In the genomic region with DNA sequence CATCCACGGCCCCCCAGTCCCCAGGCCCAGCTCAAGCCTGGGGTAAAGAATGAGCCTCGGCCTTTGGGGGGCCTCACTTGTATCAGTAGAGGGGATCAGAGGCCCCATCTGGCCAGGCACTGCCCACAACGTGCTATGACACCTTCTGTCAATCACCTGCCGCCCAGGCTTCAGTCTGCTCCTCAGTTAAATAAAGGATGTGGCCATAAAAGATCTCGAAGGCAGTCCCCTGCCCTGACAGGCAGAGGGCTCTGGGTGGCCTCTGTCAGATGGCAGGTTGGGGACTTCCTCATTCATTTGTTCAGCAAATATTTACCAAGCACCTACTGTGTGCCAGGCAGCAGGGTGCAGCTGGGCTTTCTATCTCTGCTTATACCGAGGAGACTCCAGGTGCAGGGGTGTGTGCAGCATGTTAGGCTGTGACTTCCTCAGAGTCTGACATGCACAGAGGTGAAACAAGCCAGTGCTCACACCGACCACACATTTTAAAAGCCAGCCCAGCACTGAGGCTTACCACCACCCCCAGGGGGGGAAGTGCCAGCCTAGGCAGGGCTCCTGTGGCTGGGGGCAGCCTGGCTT, we compare ENCODE assay signal across 13 cellular contexts.
DNase-seq lines count a peak whose midpoint lies in the region; ATAC-seq and TF ChIP-seq lines count a peak whose summit lies in the region.
"Had no signal": no experiment of that assay in that cellular context is flagged by ENCODE, and none has a peak within 500 bp of the region (broad histone marks: within the 10 kb centered on the region; RNA-seq: fewer than 3 reads in every experiment).

No MANE protein-coding gene starts in this region.

- H2BK120ac ChIP-seq in trophoblast cell (ENCODE audit: insufficient read depth, low read length, poor library complexity), result no peak overlapping the region

- H3K27ac Mint-ChIP-seq in central memory CD8-positive, alpha-beta T cell (ENCODE audit: low read depth), result no peak overlapping the region
- no peak overlapping the region for H3K27ac Mint-ChIP-seq in osteocyte (ENCODE audit: unreplicated experiment)
- H3K27ac Mint-ChIP-seq in activated T-helper 2 cell treated with anti-CD3 and anti-CD28 coated beads, Interferon-gamma antibody, Interleukin-2, Interleukin-4, amounts not matched to agents 10 μg/mL and 5 μg/mL and 100 μg/mL, durations not matched to agents 14 hours and 24 hours and 36 hours, result no peak overlapping the region
- H3K27ac Mint-ChIP-seq: CD14-positive monocyte had no signal

- H2AK5ac ChIP-seq in trophoblast cell (ENCODE audit: low read length), result no peak overlapping the region

- intact Hi-C loops in activated T-helper 2 cell treated with anti-CD3 and anti-CD28 coated beads, Interferon-gamma antibody, Interleukin-2, Interleukin-4, amounts not matched to agents 10 μg/mL and 5 μg/mL and 100 μg/mL, durations not matched to agents 14 hours and 24 hours and 36 hours (cut with micrococcal nuclease), result no loop called here

- no peak overlapping the region for H4K8ac ChIP-seq in trophoblast cell (ENCODE audit: low read depth, low read length)

- H2BK12ac ChIP-seq in trophoblast cell (ENCODE audit: low read length), result no peak overlapping the region

- H4K12ac ChIP-seq in trophoblast cell (ENCODE audit: low read depth, low read length), result no peak overlapping the region

- ATAC-seq in central memory CD8-positive, alpha-beta T cell (replicated peaks; ENCODE audit: extremely low read depth, poor library complexity, severe bottlenecking), result peak; percentile 19
- ATAC-seq in HG02973 (IDR thresholded peaks at IDR 0.05; ENCODE audit: unreplicated experiment), result no peak

- no peaks in the 10 kb centered on the region for H3K79me2 ChIP-seq in Karpas-422 (ENCODE audit: low read length)
- H3K79me2 ChIP-seq in trophoblast cell (ENCODE audit: control insufficient read depth, insufficient read depth, low read length, poor library complexity), result no peaks in the 10 kb centered on the region

- H3K9me2 ChIP-seq in Karpas-422 (replicated peaks; ENCODE audit: insufficient read depth, low read length), result no peaks in the 10 kb centered on the region

- H3K36me3 ChIP-seq in BLaER1 treated with 17β-estradiol and CSF1 and Interleukin-3, amounts not matched to agents 10 nM and 100 nM, result no peaks in the 10 kb centered on the region
- H3K36me3 ChIP-seq in Karpas-422 (ENCODE audit: insufficient read depth, low read length) (no peaks in the 10 kb centered on the region), trophoblast cell (ENCODE audit: control insufficient read depth in 1 of 2, insufficient read depth in 2 of 2, low read length in 2 of 2) (no peaks in the 10 kb centered on the region)

- no peak for TF ChIP-seq CTCF in osteocyte (IDR thresholded peaks at IDR 0.05)

- H3K9me3 Mint-ChIP-seq in central memory CD8-positive, alpha-beta T cell, result no peaks in the 10 kb centered on the region
- H3K9me3 Mint-ChIP-seq in osteocyte (ENCODE audit: unreplicated experiment), result peaks cover 4% of the 10 kb centered on the region
- peaks cover 11% of the 10 kb centered on the region for H3K9me3 Mint-ChIP-seq in activated T-helper 2 cell treated with anti-CD3 and anti-CD28 coated beads, Interferon-gamma antibody, Interleukin-2, Interleukin-4, amounts not matched to agents 10 μg/mL and 5 μg/mL and 100 μg/mL, durations not matched to agents 14 hours and 24 hours and 36 hours

- peaks cover 61% of the 10 kb centered on the region for H3K27me3 Mint-ChIP-seq in central memory CD8-positive, alpha-beta T cell
- H3K27me3 Mint-ChIP-seq in osteocyte (ENCODE audit: unreplicated experiment), result peaks cover 42% of the 10 kb centered on the region
- no peaks in the 10 kb centered on the region for H3K27me3 Mint-ChIP-seq in activated T-helper 2 cell treated with anti-CD3 and anti-CD28 coated beads, Interferon-gamma antibody, Interleukin-2, Interleukin-4, amounts not matched to agents 10 μg/mL and 5 μg/mL and 100 μg/mL, durations not matched to agents 14 hours and 24 hours and 36 hours (ENCODE audit: low read depth)

- H3K9me3 ChIP-seq in BLaER1 treated with 17β-estradiol and CSF1 and Interleukin-3, amounts not matched to agents 10 nM and 100 nM (replicated peaks in 1 of 11), result peaks cover 7 to 20% (median 8%) of the 10 kb centered on the region in 11 experiments; a peak in 16 of 22 replicates
- H3K9me3 ChIP-seq in Karpas-422 (ENCODE audit: low read length) (peaks cover 4% of the 10 kb centered on the region; the same call in 1 of the 2 replicates), trophoblast cell (ENCODE audit: insufficient read depth, low read depth, low read length) (no peaks in the 10 kb centered on the region)

- peaks cover 0 to 18% (median 10%) of the 10 kb centered on the region in 10 experiments; a peak in 13 of 20 replicates for H3K4me1 ChIP-seq in BLaER1 treated with 17β-estradiol and CSF1 and Interleukin-3, amounts not matched to agents 10 nM and 100 nM
- H3K4me1 ChIP-seq in Karpas-422 (ENCODE audit: low read length) (peaks cover 29% of the 10 kb centered on the region), trophoblast cell (ENCODE audit: control insufficient read depth in 1 of 2, insufficient read depth in 2 of 2, low read length in 2 of 2) (no peaks in the 10 kb centered on the region)

- no peak overlapping the region for H3K4me3 ChIP-seq in BLaER1 treated with 17β-estradiol and CSF1 and Interleukin-3, amounts not matched to agents 10 nM and 100 nM
- no peak overlapping the region for H3K4me3 ChIP-seq in Karpas-422 (ENCODE audit: low read length)
- no peak overlapping the region for H3K4me3 ChIP-seq in trophoblast cell (ENCODE audit: low read depth, low read length)

- H3K79me1 ChIP-seq in trophoblast cell (ENCODE audit: low read length), result no peaks in the 10 kb centered on the region

- no peak overlapping the region for H3K18ac ChIP-seq in trophoblast cell (ENCODE audit: low read length)

- no peak overlapping the region for H4K91ac ChIP-seq in trophoblast cell (ENCODE audit: low read depth, low read length)

- H3K4me3 Mint-ChIP-seq in central memory CD8-positive, alpha-beta T cell, result no peak overlapping the region
- H3K4me3 Mint-ChIP-seq in osteocyte (ENCODE audit: unreplicated experiment), result no peak overlapping the region
- no peak overlapping the region for H3K4me3 Mint-ChIP-seq in activated T-helper 2 cell treated with anti-CD3 and anti-CD28 coated beads, Interferon-gamma antibody, Interleukin-2, Interleukin-4, amounts not matched to agents 10 μg/mL and 5 μg/mL and 100 μg/mL, durations not matched to agents 14 hours and 24 hours and 36 hours (ENCODE audit: low read depth)
- H3K4me3 Mint-ChIP-seq: CD14-positive monocyte had no signal

- H3K36me3 Mint-ChIP-seq in central memory CD8-positive, alpha-beta T cell (ENCODE audit: insufficient read depth), result no peaks in the 10 kb centered on the region
- no peaks in the 10 kb centered on the region for H3K36me3 Mint-ChIP-seq in osteocyte (ENCODE audit: unreplicated experiment)
- H3K36me3 Mint-ChIP-seq in activated T-helper 2 cell treated with anti-CD3 and anti-CD28 coated beads, Interferon-gamma antibody, Interleukin-2, Interleukin-4, amounts not matched to agents 10 μg/mL and 5 μg/mL and 100 μg/mL, durations not matched to agents 14 hours and 24 hours and 36 hours (ENCODE audit: low read depth), result no peaks in the 10 kb centered on the region
- H3K36me3 Mint-ChIP-seq: CD14-positive monocyte had no signal

- no peak overlapping the region for H3K27ac ChIP-seq in BLaER1 treated with 17β-estradiol and CSF1 and Interleukin-3, amounts not matched to agents 10 nM and 100 nM
- H3K27ac ChIP-seq in Karpas-422 (ENCODE audit: low read length), result no peak overlapping the region
- H3K27ac ChIP-seq in trophoblast cell (ENCODE audit: low read depth, low read length), result no peak overlapping the region
- H3K27ac ChIP-seq: HL-60 had no signal

- H2BK5ac ChIP-seq in trophoblast cell (ENCODE audit: low read depth, low read length, poor library complexity), result no peak overlapping the region

- peak overlapping the region; percentile 60; the same call in 1 of the 2 replicates for H2AFZ ChIP-seq in Karpas-422 (ENCODE audit: low read length)
- no peak overlapping the region for H2AFZ ChIP-seq in trophoblast cell (ENCODE audit: insufficient read depth, low read length, poor library complexity)

- no peak overlapping the region for H3K9ac ChIP-seq in BLaER1 treated with 17β-estradiol and CSF1 and Interleukin-3, amounts not matched to agents 10 nM and 100 nM
- H3K9ac ChIP-seq in Karpas-422 (ENCODE audit: low read length), result peak overlapping the region; percentile 39
- H3K9ac ChIP-seq in trophoblast cell (ENCODE audit: low read length), result peak overlapping the region; percentile 48

- H3K4me2 ChIP-seq in BLaER1 treated with 17β-estradiol and CSF1 and Interleukin-3, amounts not matched to agents 10 nM and 100 nM, result peak overlapping the region in 8 of 11 experiments; percentile 14 to 65 (median 42); a peak in 15 of 22 replicates
- no peak overlapping the region for H3K4me2 ChIP-seq in Karpas-422 (ENCODE audit: low read depth, low read length, poor library complexity, severe bottlenecking)
- H3K4me2 ChIP-seq in trophoblast cell (ENCODE audit: low read length), result no peak overlapping the region

- H3K14ac ChIP-seq in trophoblast cell (ENCODE audit: low read length), result no peak overlapping the region

- WGBS in trophoblast cell (ENCODE audit: extremely low coverage, insufficient coverage, insufficient read length), result no CpG with 5 or more reads among the region's 7 CpGs

- peak; percentile 60 for DNase-seq in Karpas-422
- DNase-seq in central memory CD8-positive, alpha-beta T cell (ENCODE audit: low spot score in 2 of 2), result no peak
- DNase-seq in trophoblast cell, result no peak
- DNase-seq in osteocyte (ENCODE audit: extremely low spot score, unreplicated experiment), result no peak
- DNase-seq in activated T-helper 2 cell treated with anti-CD3 and anti-CD28 coated beads, Interferon-gamma antibody, Interleukin-2, Interleukin-4, amounts not matched to agents 10 μg/mL and 5 μg/mL and 100 μg/mL, durations not matched to agents 14 hours and 24 hours and 36 hours (ENCODE audit: low spot score), result no peak
- DNase-seq: DMS 273 treated with DMSO at 0.1 percent for 48 hours, GF-D8, NCI-H1092, NCI-H510A treated with DMSO at 0.1 percent for 48 hours had no signal

- no peak overlapping the region for H3K23ac ChIP-seq in trophoblast cell (ENCODE audit: low read length)

- no peaks in the 10 kb centered on the region for H3K4me1 Mint-ChIP-seq in central memory CD8-positive, alpha-beta T cell
- H3K4me1 Mint-ChIP-seq in osteocyte (ENCODE audit: unreplicated experiment), result peaks cover 4% of the 10 kb centered on the region
- H3K4me1 Mint-ChIP-seq in activated T-helper 2 cell treated with anti-CD3 and anti-CD28 coated beads, Interferon-gamma antibody, Interleukin-2, Interleukin-4, amounts not matched to agents 10 μg/mL and 5 μg/mL and 100 μg/mL, durations not matched to agents 14 hours and 24 hours and 36 hours (ENCODE audit: low read depth), result no peaks in the 10 kb centered on the region
- H3K4me1 Mint-ChIP-seq: CD14-positive monocyte had no signal

- no peaks in the 10 kb centered on the region; a peak in 1 of 22 replicates for H4K20me1 ChIP-seq in BLaER1 treated with 17β-estradiol and CSF1 and Interleukin-3, amounts not matched to agents 10 nM and 100 nM
- no peaks in the 10 kb centered on the region for H4K20me1 ChIP-seq in Karpas-422 (ENCODE audit: insufficient read depth, low read depth, low read length)

- no peaks in the 10 kb centered on the region for H3K27me3 ChIP-seq in BLaER1 treated with 17β-estradiol and CSF1 and Interleukin-3, amounts not matched to agents 10 nM and 100 nM
- H3K27me3 ChIP-seq in Karpas-422 (ENCODE audit: low read length) (no peaks in the 10 kb centered on the region), trophoblast cell (ENCODE audit: insufficient read depth, low read length) (no peaks in the 10 kb centered on the region)

- no peak overlapping the region for H3K4ac ChIP-seq in trophoblast cell (ENCODE audit: low read depth, low read length)

Comparison
In these comparisons a context has a peak if more than half of its experiments do, and no peak if none do; other contexts are left out.
1. H3K4me2 ChIP-seq: peak in BLaER1 treated with 17β-estradiol and CSF1 and Interleukin-3, amounts not matched to agents 10 nM and 100 nM (8 of 11); none in Karpas-422 (single experiment) and trophoblast cell (single experiment).
2. H3K9ac ChIP-seq: peak in Karpas-422 (single experiment) and trophoblast cell (single experiment); none in BLaER1 treated with 17β-estradiol and CSF1 and Interleukin-3, amounts not matched to agents 10 nM and 100 nM (0 of 11).